8 cellular contexts compared by ENCODE assay signal in the genomic region with DNA sequence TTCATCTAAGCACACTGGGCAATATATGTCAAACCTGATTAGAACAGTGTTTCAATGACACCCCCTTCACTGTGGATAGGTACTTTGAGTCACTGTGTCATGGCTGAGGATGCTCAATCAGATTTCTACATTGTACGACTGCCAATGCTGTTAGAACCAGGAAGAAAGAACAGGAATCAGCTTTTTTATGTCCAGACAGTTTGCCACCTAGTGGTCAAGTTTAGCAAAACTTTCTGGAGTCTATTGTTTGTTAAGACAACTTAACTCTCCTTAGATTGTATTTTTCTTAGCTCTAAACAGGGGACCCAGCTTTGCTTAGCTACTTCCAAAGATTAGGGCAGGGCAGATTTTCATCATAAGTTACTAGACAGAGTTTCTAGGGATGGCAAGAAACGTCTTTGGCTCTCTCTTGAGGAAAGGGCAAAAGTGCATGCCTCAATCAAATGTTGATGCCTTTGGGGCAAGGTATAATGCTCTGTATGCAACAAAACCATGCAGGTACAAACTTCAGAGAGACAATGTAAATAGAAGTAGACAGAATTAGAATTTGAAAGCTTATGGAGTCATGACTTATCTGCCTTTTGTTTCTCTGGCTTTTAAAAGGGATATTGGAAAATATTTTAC. TPM values are rescaled to one million over a fixed set of nuclear protein-coding genes. Genes with fewer than 3 reads are reported as not detected.
DNase-seq lines count a peak whose midpoint lies in the region; ATAC-seq and TF ChIP-seq lines count a peak whose summit lies in the region.

No MANE protein-coding gene starts in this region.

- no peak overlapping the region for H3K4me3 ChIP-seq in LNCaP clone FGC (ENCODE audit: low read depth, low read length)
- no peak overlapping the region for H3K4me3 ChIP-seq in RWPE2 (ENCODE audit: severe bottlenecking)

- ATAC-seq in GM21576 (IDR thresholded peaks at IDR 0.05; ENCODE audit: unreplicated experiment) (peak; percentile 65), RWPE2 (ENCODE audit: low read depth) (peak; percentile 58; the same call in 2 of the 3 replicates)

- no peaks in the 10 kb centered on the region for H3K9me3 ChIP-seq in RWPE2 (ENCODE audit: severe bottlenecking)

- no peaks in the 10 kb centered on the region for H3K27me3 Mint-ChIP-seq in activated naive CD4-positive, alpha-beta T cell treated with anti-CD3 and anti-CD28 coated beads for 36 hours (ENCODE audit: low read depth)
- no peaks in the 10 kb centered on the region for H3K27me3 Mint-ChIP-seq in nephron (ENCODE audit: low read depth)

- intact Hi-C loops in activated naive CD4-positive, alpha-beta T cell treated with anti-CD3 and anti-CD28 coated beads for 36 hours (cut with micrococcal nuclease), result loop anchor here (1.0 to 2.0 kb wide), 5 partner anchors 51 to 628 kb away; no protein-coding TSS in a partner anchor

- no peak overlapping the region for H3K4me3 Mint-ChIP-seq in activated naive CD4-positive, alpha-beta T cell treated with anti-CD3 and anti-CD28 coated beads for 36 hours
- H3K4me3 Mint-ChIP-seq in nephron, result no peak overlapping the region

- peak; percentile 57 for TF ChIP-seq CTCF in LNCaP clone FGC (IDR thresholded peaks at IDR 0.05; ENCODE audit: control insufficient read depth, extremely low read depth, insufficient read depth)
- peak; percentile 83 for TF ChIP-seq CTCF in RWPE2 (IDR thresholded peaks at IDR 0.05; ENCODE audit: poor library complexity, severe bottlenecking)
- peak; percentile 63 to 77 (median 73) for TF ChIP-seq CTCF in nephron (IDR thresholded peaks at IDR 0.05; ENCODE audit: unreplicated experiment in 3 of 3)

- H3K36me3 Mint-ChIP-seq in activated naive CD4-positive, alpha-beta T cell treated with anti-CD3 and anti-CD28 coated beads for 36 hours (ENCODE audit: low read depth), result no peaks in the 10 kb centered on the region
- H3K36me3 Mint-ChIP-seq in nephron (ENCODE audit: low read depth), result no peaks in the 10 kb centered on the region

- no peak overlapping the region for H3K27ac Mint-ChIP-seq in activated naive CD4-positive, alpha-beta T cell treated with anti-CD3 and anti-CD28 coated beads for 36 hours
- peak overlapping the region in 1 of 3 experiments; percentile 26 for H3K27ac Mint-ChIP-seq in nephron

- peaks cover 2% of the 10 kb centered on the region for H3K4me1 Mint-ChIP-seq in activated naive CD4-positive, alpha-beta T cell treated with anti-CD3 and anti-CD28 coated beads for 36 hours (ENCODE audit: low read depth)
- H3K4me1 Mint-ChIP-seq in nephron, result no peaks in the 10 kb centered on the region

- CTCF ChIA-PET in activated naive CD4-positive, alpha-beta T cell treated with anti-CD3 and anti-CD28 coated beads for 36 hours (lab: Charles Lee), result interaction anchor here (0.5 to 2.9 kb wide), 14 partner anchors 9 to 770 kb away, joined by 3 to 19 read pairs (median 4); no protein-coding TSS in a partner anchor

- no peaks in the 10 kb centered on the region for H3K9me3 Mint-ChIP-seq in activated naive CD4-positive, alpha-beta T cell treated with anti-CD3 and anti-CD28 coated beads for 36 hours
- H3K9me3 Mint-ChIP-seq in nephron, result peaks cover 10% of the 10 kb centered on the region

- no peaks in the 10 kb centered on the region for H3K27me3 ChIP-seq in RWPE2 (ENCODE audit: insufficient read depth, poor library complexity, severe bottlenecking)

- H3K4me1 ChIP-seq in RWPE2 (ENCODE audit: insufficient read depth, poor library complexity, severe bottlenecking), result no peaks in the 10 kb centered on the region

- H3K27ac ChIP-seq in RWPE2 (ENCODE audit: poor library complexity, severe bottlenecking) (no peak overlapping the region), epithelial cell of prostate (no peak overlapping the region)

- DNase-seq in activated naive CD4-positive, alpha-beta T cell treated with anti-CD3 and anti-CD28 coated beads for 36 hours, result peak; percentile 14
- no peak for DNase-seq in activated naive CD4-positive, alpha-beta T cell treated with anti-CD3 and anti-CD28 coated beads, Interleukin-2, amount 50 U/mL, for 16 hours
- DNase-seq in LNCaP clone FGC (ENCODE audit: low read depth) (peak; percentile 59), RWPE2 (ENCODE audit: low spot score) (no peak), epithelial cell of prostate (ENCODE audit: low read depth, low spot score) (peak; percentile 3), occipital lobe (lab: John Stamatoyannopoulos, UW) (no peak)

- no peaks in the 10 kb centered on the region for H3K36me3 ChIP-seq in RWPE2 (ENCODE audit: low read depth)

RNA-seq across cellular contexts. Expression of a gene that starts 40.5 kb away (rescaled TPM):
- not detected for total RNA-seq in activated naive CD4-positive, alpha-beta T cell treated with anti-CD3 and anti-CD28 coated beads for 36 hours
- 6.2 TPM for total RNA-seq in occipital lobe

Comparison
In these comparisons a context has a peak if more than half of its experiments do, and no peak if none do; other contexts are left out.
1. DNase-seq: peak in activated naive CD4-positive, alpha-beta T cell treated with anti-CD3 and anti-CD28 coated beads for 36 hours (single experiment), LNCaP clone FGC (single experiment) and epithelial cell of prostate (single experiment); none in activated naive CD4-positive, alpha-beta T cell treated with anti-CD3 and anti-CD28 coated beads, Interleukin-2, amount 50 U/mL, for 16 hours (single experiment), RWPE2 (single experiment) and occipital lobe (single experiment).
2. Peak in every context shown above with its lines, with median percentiles within 50 percentile points of each other: CTCF ChIP-seq.